In the genomic region with DNA sequence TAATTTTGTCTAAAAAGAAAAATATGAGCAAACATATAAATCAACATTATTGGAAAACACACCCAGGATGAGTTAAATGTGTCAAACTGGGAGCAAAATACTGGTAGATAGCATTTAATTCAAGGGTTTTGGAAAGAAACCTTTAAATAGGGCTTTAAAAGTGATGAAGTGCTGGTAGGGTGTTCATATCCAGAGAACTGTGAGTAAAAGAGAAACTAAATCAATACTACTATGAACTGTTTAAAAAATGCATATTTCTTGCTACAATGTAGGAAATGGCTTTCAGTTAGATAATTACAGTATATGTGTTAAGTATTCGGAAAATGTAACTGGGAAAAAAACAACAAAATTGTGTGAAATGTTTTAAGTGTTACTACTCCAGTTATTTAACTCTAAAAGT, we compare ENCODE assay signal across 14 cellular contexts.
"Had no signal": no experiment of that assay in that cellular context is flagged by ENCODE, and none has a peak within 500 bp of the region (broad histone marks: within the 10 kb centered on the region; RNA-seq: fewer than 3 reads in every experiment).

No MANE protein-coding gene starts in this region.

- ATAC-seq: body of pancreas; effector memory CD8-positive, alpha-beta T cell; left cardiac atrium; naive thymus-derived CD4-positive, alpha-beta T cell; stimulated activated memory B cell treated with anti-CD40 and anti-IgM and Interleukin-4, amounts not matched to agents 10 μg/mL and 1 μg/mL and 100 μg/mL, for 72 hours had no signal

- H3K27ac ChIP-seq: body of pancreas, sigmoid colon, VCaP had no signal

- H3K27me3 ChIP-seq: body of pancreas, sigmoid colon had no signal

- H3K27me3 Mint-ChIP-seq: effector memory CD8-positive, alpha-beta T cell; naive thymus-derived CD4-positive, alpha-beta T cell; stimulated activated memory B cell treated with anti-CD40 and anti-IgM and Interleukin-4, amounts not matched to agents 10 μg/mL and 1 μg/mL and 100 μg/mL, for 72 hours had no signal

- H3K27ac Mint-ChIP-seq: activated T-helper 2 cell treated with anti-CD3 and anti-CD28 coated beads, Interferon-gamma antibody, Interleukin-2, Interleukin-4, amounts not matched to agents 10 μg/mL and 5 μg/mL and 100 μg/mL, durations not matched to agents 14 hours and 24 hours and 36 hours; effector memory CD8-positive, alpha-beta T cell; stimulated activated memory B cell treated with anti-CD40 and anti-IgM and Interleukin-4, amounts not matched to agents 10 μg/mL and 1 μg/mL and 100 μg/mL, for 72 hours had no signal

- H3K4me3 Mint-ChIP-seq: effector memory CD8-positive, alpha-beta T cell; naive thymus-derived CD4-positive, alpha-beta T cell; stimulated activated memory B cell treated with anti-CD40 and anti-IgM and Interleukin-4, amounts not matched to agents 10 μg/mL and 1 μg/mL and 100 μg/mL, for 72 hours had no signal

- DNase-seq: activated CD4-positive, alpha-beta T cell treated with anti-CD3 and anti-CD28 coated beads, Interleukin-2, amount 50 U/mL, for 4 hours; activated CD4-positive, CD25-positive, alpha-beta regulatory T cell treated with anti-CD3 and anti-CD28 coated beads, Interleukin-2, amount 50 U/mL, for 72 hours; activated naive CD4-positive, alpha-beta T cell treated with Interleukin-2 at 50 U/mL for 16 hours; body of pancreas; effector memory CD8-positive, alpha-beta T cell; left cardiac atrium; mesendoderm; naive thymus-derived CD4-positive, alpha-beta T cell; sigmoid colon; stimulated activated CD4-positive, alpha-beta T cell treated with anti-CD3 and anti-CD28 coated beads, Interleukin-4, amount 100 ng/mL, for 24 hours; T1000 had no signal

- H3K9me3 ChIP-seq: body of pancreas, sigmoid colon had no signal

- H3K4me1 Mint-ChIP-seq: stimulated activated memory B cell treated with anti-CD40 and anti-IgM and Interleukin-4, amounts not matched to agents 10 μg/mL and 1 μg/mL and 100 μg/mL, for 72 hours had no signal

- H3K9me3 Mint-ChIP-seq: activated T-helper 2 cell treated with anti-CD3 and anti-CD28 coated beads, Interferon-gamma antibody, Interleukin-2, Interleukin-4, amounts not matched to agents 10 μg/mL and 5 μg/mL and 100 μg/mL, durations not matched to agents 14 hours and 24 hours and 36 hours; effector memory CD8-positive, alpha-beta T cell; naive thymus-derived CD4-positive, alpha-beta T cell; stimulated activated memory B cell treated with anti-CD40 and anti-IgM and Interleukin-4, amounts not matched to agents 10 μg/mL and 1 μg/mL and 100 μg/mL, for 72 hours had no signal

- H3K4me3 ChIP-seq: body of pancreas, sigmoid colon had no signal

- H3K4me1 ChIP-seq: body of pancreas had no signal
